ENCODE assay signal across 8 cellular contexts in genomic region chr12:50112456-50113218, GRCh38. TPM values are rescaled to one million over a fixed set of nuclear protein-coding genes. Genes with fewer than 3 reads are reported as not detected.
DNase-seq lines count a peak whose midpoint lies in the region; ATAC-seq and TF ChIP-seq lines count a peak whose summit lies in the region.

No MANE protein-coding gene starts in this region.

- peak overlapping the region; percentile 79 for H2AFZ ChIP-seq in smooth muscle cell (ENCODE audit: low read depth)

- no peak for ATAC-seq in GM18909 (IDR thresholded peaks at IDR 0.05; ENCODE audit: poor library complexity, unreplicated experiment)
- no peak for ATAC-seq in GM19395 (IDR thresholded peaks at IDR 0.05; ENCODE audit: unreplicated experiment)

- no peak for DNase-seq in activated naive CD4-positive, alpha-beta T cell treated with anti-CD3 and anti-CD28 coated beads for 36 hours
- DNase-seq in activated naive CD4-positive, alpha-beta T cell (lab: John Stamatoyannopoulos, UW): no peak
- DNase-seq in NCI-H2029 (lab: John Stamatoyannopoulos, UW) (peak; percentile 51), adipocyte (ENCODE audit: low read depth) (no peak), smooth muscle cell (lab: John Stamatoyannopoulos, UW; ENCODE audit: unreplicated experiment) (no peak)

- H3K9ac ChIP-seq in adipocyte (ENCODE audit: low read length) (peak overlapping the region; percentile 89), iPS-18a (ENCODE audit: low read length) (peak overlapping the region; percentile 68), smooth muscle cell (ENCODE audit: low read depth) (peak overlapping the region; percentile 63)

- peak overlapping the region; percentile 3 for H3K27ac ChIP-seq in iPS-18a (ENCODE audit: low read length)
- peak overlapping the region; percentile 79 for H3K27ac ChIP-seq in smooth muscle cell (ENCODE audit: low read depth)

- H3K36me3 ChIP-seq in adipocyte (ENCODE audit: control insufficient read depth, insufficient read depth, low read length, severe bottlenecking) (peaks cover 24% of the 10 kb centered on the region), iPS-18a (ENCODE audit: control insufficient read depth, low read depth, low read length) (no peaks in the 10 kb centered on the region), smooth muscle cell (ENCODE audit: low read depth) (no peaks in the 10 kb centered on the region)

- H3K4me3 Mint-ChIP-seq in activated naive CD4-positive, alpha-beta T cell treated with anti-CD3 and anti-CD28 coated beads for 36 hours: peak overlapping the region; percentile 89

- H3K4me2 ChIP-seq in smooth muscle cell: peak overlapping the region; percentile 90

- no peaks in the 10 kb centered on the region for H3K9me3 ChIP-seq in adipocyte (ENCODE audit: control insufficient read depth, low read length)
- H3K9me3 ChIP-seq in iPS-18a (ENCODE audit: control insufficient read depth, low read depth, low read length): no peaks in the 10 kb centered on the region
- H3K9me3 ChIP-seq in smooth muscle cell (replicated peaks; ENCODE audit: low read depth): no peaks in the 10 kb centered on the region

- H3K27me3 ChIP-seq in adipocyte (replicated peaks; ENCODE audit: control insufficient read depth, insufficient read depth, low read length) (no peaks in the 10 kb centered on the region), iPS-18a (ENCODE audit: control insufficient read depth, insufficient read depth, low read length) (no peaks in the 10 kb centered on the region), smooth muscle cell (ENCODE audit: low read depth) (no peaks in the 10 kb centered on the region)

- peaks cover 5% of the 10 kb centered on the region for H4K20me1 ChIP-seq in smooth muscle cell (ENCODE audit: low read depth)

- no peaks in the 10 kb centered on the region for H3K9me3 Mint-ChIP-seq in activated naive CD4-positive, alpha-beta T cell treated with anti-CD3 and anti-CD28 coated beads for 36 hours

- WGBS in smooth muscle cell (ENCODE audit: low lambda C conversion rate): 34% methylated on average over 26 of the region's 26 CpGs

- H3K4me3 ChIP-seq in adipocyte (ENCODE audit: low read length) (peak overlapping the region; percentile 85), iPS-18a (ENCODE audit: low read length) (peak overlapping the region; percentile 78), smooth muscle cell (peak overlapping the region; percentile 79)

- H3K27ac Mint-ChIP-seq in activated naive CD4-positive, alpha-beta T cell treated with anti-CD3 and anti-CD28 coated beads for 36 hours: peak overlapping the region; percentile 91

- peaks cover 7% of the 10 kb centered on the region for H3K36me3 Mint-ChIP-seq in activated naive CD4-positive, alpha-beta T cell treated with anti-CD3 and anti-CD28 coated beads for 36 hours (ENCODE audit: low read depth)

- CTCF ChIA-PET in activated naive CD4-positive, alpha-beta T cell treated with anti-CD3 and anti-CD28 coated beads for 36 hours (lab: Charles Lee): interaction anchor here (0.6 to 4.6 kb wide), 31 partner anchors 11 to 229 kb away, joined by 3 to 60 read pairs (median 9); partner anchors contain the start of genes CERS5, GPD1, RACGAP1 and SMARCD1

- no peaks in the 10 kb centered on the region for H3K27me3 Mint-ChIP-seq in activated naive CD4-positive, alpha-beta T cell treated with anti-CD3 and anti-CD28 coated beads for 36 hours (ENCODE audit: low read depth)

- TF ChIP-seq CTCF in smooth muscle cell (IDR thresholded peaks at IDR 0.05; ENCODE audit: borderline replicate concordance, insufficient read depth, poor library complexity, severe bottlenecking): no peak

- intact Hi-C loops in activated naive CD4-positive, alpha-beta T cell treated with anti-CD3 and anti-CD28 coated beads for 36 hours (cut with micrococcal nuclease): loop anchor here (1.0 to 2.0 kb wide), 6 partner anchors 14 to 652 kb away; partner anchors contain the start of genes ATF1, CERS5, LARP4 and LIMA1

- H3K79me2 ChIP-seq in smooth muscle cell (ENCODE audit: low read depth): peaks cover 46% of the 10 kb centered on the region

- peaks cover 5% of the 10 kb centered on the region for H3F3A ChIP-seq in smooth muscle cell (ENCODE audit: low read depth)

- peaks cover 40% of the 10 kb centered on the region for H3K4me1 Mint-ChIP-seq in activated naive CD4-positive, alpha-beta T cell treated with anti-CD3 and anti-CD28 coated beads for 36 hours (ENCODE audit: low read depth)

- H3K4me1 ChIP-seq in adipocyte (ENCODE audit: control insufficient read depth, insufficient read depth, low read length) (peaks cover 40% of the 10 kb centered on the region), iPS-18a (ENCODE audit: control insufficient read depth, low read depth, low read length) (peaks cover 15% of the 10 kb centered on the region), smooth muscle cell (ENCODE audit: low read depth) (peaks cover 17% of the 10 kb centered on the region)

RNA-seq across cellular contexts. Expression of gene COX14, which starts 0.6 kb away (rescaled TPM):
- 10 to 100 TPM; 47.5 to 48.3 TPM for total RNA-seq in activated naive CD4-positive, alpha-beta T cell treated with anti-CD3 and anti-CD28 coated beads for 36 hours
- total RNA-seq in smooth muscle cell: 14.7 and 18.6 TPM in 2 replicates
- 67.9 and 71.3 TPM in 2 replicates for polyA plus RNA-seq in smooth muscle cell

RNA-seq across cellular contexts. Expression of gene GPD1, which starts 8.8 kb away (rescaled TPM):
- total RNA-seq in activated naive CD4-positive, alpha-beta T cell treated with anti-CD3 and anti-CD28 coated beads for 36 hours: under 1 TPM; 0.36 to 0.47 TPM
- not detected in 2 replicates for total RNA-seq in smooth muscle cell
- 0.24 TPM in 1 of 2 replicates, not detected in the other for polyA plus RNA-seq in smooth muscle cell

RNA-seq across cellular contexts. Expression of gene SMARCD1, which starts 27.5 kb away (rescaled TPM):
- total RNA-seq in activated naive CD4-positive, alpha-beta T cell treated with anti-CD3 and anti-CD28 coated beads for 36 hours: 10 to 100 TPM; 57.7 to 60.2 TPM
- 39.6 and 47.8 TPM in 2 replicates for total RNA-seq in smooth muscle cell
- 24.1 and 28.3 TPM in 2 replicates for polyA plus RNA-seq in smooth muscle cell

RNA-seq across cellular contexts. Expression of gene CERS5, which starts 54.5 kb away (rescaled TPM):
- 10 to 100 TPM; 32.6 to 33.6 TPM for total RNA-seq in activated naive CD4-positive, alpha-beta T cell treated with anti-CD3 and anti-CD28 coated beads for 36 hours
- 53.5 and 58.1 TPM in 2 replicates for total RNA-seq in smooth muscle cell
- polyA plus RNA-seq in smooth muscle cell: 95.7 and 102 TPM in 2 replicates

RNA-seq across cellular contexts. Expression of gene ASIC1, which starts 55.2 kb away (rescaled TPM):
- 1 to 10 TPM; 3.2 to 3.7 TPM for total RNA-seq in activated naive CD4-positive, alpha-beta T cell treated with anti-CD3 and anti-CD28 coated beads for 36 hours
- 0.36 and 0.45 TPM in 2 replicates for total RNA-seq in smooth muscle cell
- 0.69 and 1.5 TPM in 2 replicates for polyA plus RNA-seq in smooth muscle cell
